Comparison of ENCODE assay signal across 2 cellular contexts in the genomic region with DNA sequence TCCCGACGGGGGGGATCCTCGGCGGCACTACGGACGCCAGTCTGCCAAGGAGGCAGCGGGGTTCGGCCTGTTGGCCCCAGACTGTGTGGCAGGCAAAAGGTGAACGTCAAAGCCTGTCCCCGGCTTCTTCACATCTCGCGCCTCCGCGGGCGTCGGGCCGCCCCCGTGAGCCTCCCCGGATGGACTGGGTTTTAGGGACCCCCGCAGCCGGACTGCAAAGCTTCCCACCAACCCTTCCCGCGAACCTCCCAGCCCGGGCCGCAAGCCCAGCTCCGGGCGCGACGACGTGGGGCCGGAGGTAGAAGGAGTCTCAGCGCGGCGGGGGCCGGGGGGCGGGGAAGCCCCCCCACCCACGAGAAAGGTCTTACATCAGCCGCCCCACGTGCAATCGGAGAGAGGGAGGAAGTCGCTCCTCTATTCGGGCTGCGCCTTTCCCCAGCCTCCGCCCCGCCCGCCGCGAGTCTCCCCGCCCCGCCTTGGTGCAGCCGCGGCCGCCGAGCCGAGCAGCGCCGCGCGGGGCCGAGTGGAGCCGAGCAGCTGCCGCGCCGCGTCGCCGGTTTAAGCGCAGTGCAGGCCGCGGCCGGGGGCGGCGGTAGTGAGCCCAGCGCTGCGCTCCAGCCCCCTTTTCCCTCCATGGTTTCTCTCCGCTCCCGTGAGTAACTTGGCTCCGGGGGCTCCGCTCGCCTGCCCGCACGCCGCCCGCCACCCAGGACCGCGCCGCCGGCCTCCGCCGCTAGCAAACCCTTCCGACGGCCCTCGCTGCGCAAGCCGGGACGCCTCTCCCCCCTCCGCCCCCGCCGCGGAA.
A peak's percentile ranks its signal among the peaks of the same experiment; 100 is the strongest.
TF ChIP-seq lines count a peak whose summit lies in the region.

A gene (plus strand): TSS at position 623 of the 805 bp plus-strand sequence. CDS start 215 bp downstream, outside the sequence.

TF ChIP-seq in HEK293, 187 proteins besides CTCF, POLR2A, EP300 and RAD21 (continued from another document and continues in another):
- TF ChIP-seq, protein P1, sequence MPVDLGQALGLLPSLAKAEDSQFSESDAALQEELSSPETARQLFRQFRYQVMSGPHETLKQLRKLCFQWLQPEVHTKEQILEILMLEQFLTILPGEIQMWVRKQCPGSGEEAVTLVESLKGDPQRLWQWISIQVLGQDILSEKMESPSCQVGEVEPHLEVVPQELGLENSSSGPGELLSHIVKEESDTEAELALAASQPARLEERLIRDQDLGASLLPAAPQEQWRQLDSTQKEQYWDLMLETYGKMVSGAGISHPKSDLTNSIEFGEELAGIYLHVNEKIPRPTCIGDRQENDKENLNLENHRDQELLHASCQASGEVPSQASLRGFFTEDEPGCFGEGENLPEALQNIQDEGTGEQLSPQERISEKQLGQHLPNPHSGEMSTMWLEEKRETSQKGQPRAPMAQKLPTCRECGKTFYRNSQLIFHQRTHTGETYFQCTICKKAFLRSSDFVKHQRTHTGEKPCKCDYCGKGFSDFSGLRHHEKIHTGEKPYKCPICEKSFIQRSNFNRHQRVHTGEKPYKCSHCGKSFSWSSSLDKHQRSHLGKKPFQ (tag by site-specific recombination; IDR thresholded peaks at IDR 0.05): 0 out of 2 replicates have a peak, but pooled peaks have one; percentile 48
- peak; percentile 77 for TF ChIP-seq KLF9 (tag by site-specific recombination; IDR thresholded peaks at IDR 0.05; ENCODE audit: low read depth)
- TF ChIP-seq, protein P2, sequence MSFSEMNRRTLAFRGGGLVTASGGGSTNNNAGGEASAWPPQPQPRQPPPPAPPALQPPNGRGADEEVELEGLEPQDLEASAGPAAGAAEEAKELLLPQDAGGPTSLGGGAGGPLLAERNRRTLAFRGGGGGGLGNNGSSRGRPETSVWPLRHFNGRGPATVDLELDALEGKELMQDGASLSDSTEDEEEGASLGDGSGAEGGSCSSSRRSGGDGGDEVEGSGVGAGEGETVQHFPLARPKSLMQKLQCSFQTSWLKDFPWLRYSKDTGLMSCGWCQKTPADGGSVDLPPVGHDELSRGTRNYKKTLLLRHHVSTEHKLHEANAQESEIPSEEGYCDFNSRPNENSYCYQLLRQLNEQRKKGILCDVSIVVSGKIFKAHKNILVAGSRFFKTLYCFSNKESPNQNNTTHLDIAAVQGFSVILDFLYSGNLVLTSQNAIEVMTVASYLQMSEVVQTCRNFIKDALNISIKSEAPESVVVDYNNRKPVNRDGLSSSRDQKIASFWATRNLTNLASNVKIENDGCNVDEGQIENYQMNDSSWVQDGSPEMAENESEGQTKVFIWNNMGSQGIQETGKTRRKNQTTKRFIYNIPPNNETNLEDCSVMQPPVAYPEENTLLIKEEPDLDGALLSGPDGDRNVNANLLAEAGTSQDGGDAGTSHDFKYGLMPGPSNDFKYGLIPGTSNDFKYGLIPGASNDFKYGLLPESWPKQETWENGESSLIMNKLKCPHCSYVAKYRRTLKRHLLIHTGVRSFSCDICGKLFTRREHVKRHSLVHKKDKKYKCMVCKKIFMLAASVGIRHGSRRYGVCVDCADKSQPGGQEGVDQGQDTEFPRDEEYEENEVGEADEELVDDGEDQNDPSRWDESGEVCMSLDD (tag by site-specific recombination; IDR thresholded peaks at IDR 0.05): peak; percentile 71
- no peak for TF ChIP-seq ZNF175 (tag by site-specific recombination; IDR thresholded peaks at IDR 0.05)
- TF ChIP-seq ZNF133 (tag by site-specific recombination; IDR thresholded peaks at IDR 0.05): no peak
- no peak for TF ChIP-seq ZBTB1 (tag by site-specific recombination; IDR thresholded peaks at IDR 0.05)
- TF ChIP-seq GLI4 (tag by site-specific recombination; IDR thresholded peaks at IDR 0.05): no peak
- TF ChIP-seq ZSCAN16 (tag by site-specific recombination; IDR thresholded peaks at IDR 0.05): no peak
- no peak for TF ChIP-seq ZNF350 (tag by site-specific recombination; IDR thresholded peaks at IDR 0.05)
- TF ChIP-seq ZNF324 (tag by site-specific recombination; IDR thresholded peaks at IDR 0.05): 0 out of 2 replicates have a peak, but pooled peaks have one; percentile 58
- TF ChIP-seq, protein P3, sequence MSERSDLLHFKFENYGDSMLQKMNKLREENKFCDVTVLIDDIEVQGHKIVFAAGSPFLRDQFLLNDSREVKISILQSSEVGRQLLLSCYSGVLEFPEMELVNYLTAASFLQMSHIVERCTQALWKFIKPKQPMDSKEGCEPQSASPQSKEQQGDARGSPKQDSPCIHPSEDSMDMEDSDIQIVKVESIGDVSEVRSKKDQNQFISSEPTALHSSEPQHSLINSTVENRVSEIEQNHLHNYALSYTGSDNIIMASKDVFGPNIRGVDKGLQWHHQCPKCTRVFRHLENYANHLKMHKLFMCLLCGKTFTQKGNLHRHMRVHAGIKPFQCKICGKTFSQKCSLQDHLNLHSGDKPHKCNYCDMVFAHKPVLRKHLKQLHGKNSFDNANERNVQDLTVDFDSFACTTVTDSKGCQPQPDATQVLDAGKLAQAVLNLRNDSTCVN (tag by site-specific recombination; optimal IDR thresholded peaks at IDR 0.05): peak; percentile 74
- no peak for TF ChIP-seq ZNF521 (tag by site-specific recombination; IDR thresholded peaks at IDR 0.05)
- TF ChIP-seq, protein P4, sequence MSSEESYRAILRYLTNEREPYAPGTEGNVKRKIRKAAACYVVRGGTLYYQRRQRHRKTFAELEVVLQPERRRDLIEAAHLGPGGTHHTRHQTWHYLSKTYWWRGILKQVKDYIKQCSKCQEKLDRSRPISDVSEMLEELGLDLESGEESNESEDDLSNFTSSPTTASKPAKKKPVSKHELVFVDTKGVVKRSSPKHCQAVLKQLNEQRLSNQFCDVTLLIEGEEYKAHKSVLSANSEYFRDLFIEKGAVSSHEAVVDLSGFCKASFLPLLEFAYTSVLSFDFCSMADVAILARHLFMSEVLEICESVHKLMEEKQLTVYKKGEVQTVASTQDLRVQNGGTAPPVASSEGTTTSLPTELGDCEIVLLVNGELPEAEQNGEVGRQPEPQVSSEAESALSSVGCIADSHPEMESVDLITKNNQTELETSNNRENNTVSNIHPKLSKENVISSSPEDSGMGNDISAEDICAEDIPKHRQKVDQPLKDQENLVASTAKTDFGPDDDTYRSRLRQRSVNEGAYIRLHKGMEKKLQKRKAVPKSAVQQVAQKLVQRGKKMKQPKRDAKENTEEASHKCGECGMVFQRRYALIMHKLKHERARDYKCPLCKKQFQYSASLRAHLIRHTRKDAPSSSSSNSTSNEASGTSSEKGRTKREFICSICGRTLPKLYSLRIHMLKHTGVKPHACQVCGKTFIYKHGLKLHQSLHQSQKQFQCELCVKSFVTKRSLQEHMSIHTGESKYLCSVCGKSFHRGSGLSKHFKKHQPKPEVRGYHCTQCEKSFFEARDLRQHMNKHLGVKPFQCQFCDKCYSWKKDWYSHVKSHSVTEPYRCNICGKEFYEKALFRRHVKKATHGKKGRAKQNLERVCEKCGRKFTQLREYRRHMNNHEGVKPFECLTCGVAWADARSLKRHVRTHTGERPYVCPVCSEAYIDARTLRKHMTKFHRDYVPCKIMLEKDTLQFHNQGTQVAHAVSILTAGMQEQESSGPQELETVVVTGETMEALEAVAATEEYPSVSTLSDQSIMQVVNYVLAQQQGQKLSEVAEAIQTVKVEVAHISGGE (tag by site-specific recombination; conservative IDR thresholded peaks at IDR 0.05; ENCODE audit: low read depth): 0 out of 2 replicates have a peak, but pooled peaks have one; percentile 20
- TF ChIP-seq ZNF423 (tag by site-specific recombination; IDR thresholded peaks at IDR 0.05): peak; percentile 17; the same call in 1 of the 2 replicates
- peak; percentile 82; the same call in 1 of the 2 replicates for TF ChIP-seq KLF7 (tag by site-specific recombination; IDR thresholded peaks at IDR 0.05; ENCODE audit: borderline replicate concordance)
- TF ChIP-seq ZNF501 (tag by site-specific recombination; IDR thresholded peaks at IDR 0.05): peak; percentile 82
- peak; percentile 59; the same call in 1 of the 2 replicates for TF ChIP-seq ZBTB17 (tag by site-specific recombination; IDR thresholded peaks at IDR 0.05)
- peak; percentile 88 for TF ChIP-seq ZIC2 (tag by site-specific recombination; IDR thresholded peaks at IDR 0.05)
- no peak for TF ChIP-seq ZNF596 (tag by site-specific recombination; IDR thresholded peaks at IDR 0.05)
- TF ChIP-seq ZEB2 (tag by site-specific recombination; IDR thresholded peaks at IDR 0.05): peak; percentile 82

TF ChIP-seq in SK-N-SH treated with all-trans-retinoic acid at 6 μM for 48 hours, 23 proteins besides CTCF, POLR2A, EP300 and RAD21 (continued from another document):
- TF ChIP-seq, protein P5, sequence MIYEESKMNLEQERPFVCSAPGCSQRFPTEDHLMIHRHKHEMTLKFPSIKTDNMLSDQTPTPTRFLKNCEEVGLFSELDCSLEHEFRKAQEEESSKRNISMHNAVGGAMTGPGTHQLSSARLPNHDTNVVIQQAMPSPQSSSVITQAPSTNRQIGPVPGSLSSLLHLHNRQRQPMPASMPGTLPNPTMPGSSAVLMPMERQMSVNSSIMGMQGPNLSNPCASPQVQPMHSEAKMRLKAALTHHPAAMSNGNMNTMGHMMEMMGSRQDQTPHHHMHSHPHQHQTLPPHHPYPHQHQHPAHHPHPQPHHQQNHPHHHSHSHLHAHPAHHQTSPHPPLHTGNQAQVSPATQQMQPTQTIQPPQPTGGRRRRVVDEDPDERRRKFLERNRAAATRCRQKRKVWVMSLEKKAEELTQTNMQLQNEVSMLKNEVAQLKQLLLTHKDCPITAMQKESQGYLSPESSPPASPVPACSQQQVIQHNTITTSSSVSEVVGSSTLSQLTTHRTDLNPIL (CRISPR knock-in tag; IDR thresholded peaks at IDR 0.05; ENCODE audit: low read depth): no peak
TF ChIP-seq in SK-N-SH treated with all-trans-retinoic acid at 6 μM for 48 hours: peak in this region for 1.
